13 cellular contexts compared by ENCODE assay signal in the genomic region with DNA sequence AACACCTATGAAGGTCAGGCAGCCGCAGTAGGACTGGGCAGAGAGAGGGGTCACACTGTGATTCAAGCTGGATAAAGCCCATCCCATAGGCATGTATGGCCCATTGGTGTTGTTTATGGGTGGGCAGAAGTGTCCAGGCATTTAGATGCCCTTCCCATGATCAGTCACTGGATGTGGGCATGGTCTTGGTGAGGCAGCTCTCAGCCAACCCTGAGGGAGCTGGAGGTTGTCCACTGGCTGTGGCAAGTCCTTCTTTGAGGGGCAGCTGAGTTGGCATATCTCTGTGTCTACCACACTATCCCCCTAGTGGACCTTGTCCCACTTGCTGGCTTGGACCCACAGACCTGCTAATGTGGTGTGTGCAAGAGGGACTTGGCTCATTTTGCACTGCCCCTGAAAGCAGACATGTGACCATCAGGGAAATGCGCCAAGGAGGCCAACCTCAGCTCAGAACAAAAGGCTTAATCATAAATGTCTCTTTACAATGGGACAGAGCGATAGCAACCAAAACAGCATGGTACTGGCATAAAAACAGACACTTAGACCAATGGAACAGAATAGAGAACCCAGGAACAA.
A peak's percentile ranks its signal among the peaks of the same experiment; 100 is the strongest.
DNase-seq lines count a peak whose midpoint lies in the region; ATAC-seq and TF ChIP-seq lines count a peak whose summit lies in the region.
"Had no signal": no experiment of that assay in that cellular context is flagged by ENCODE, and none has a peak within 500 bp of the region (broad histone marks: within the 10 kb centered on the region; RNA-seq: fewer than 3 reads in every experiment).

No MANE protein-coding gene starts in this region.

- H3K4me3 Mint-ChIP-seq in stimulated activated effector memory CD8-positive, alpha-beta T cell treated with anti-CD3 and anti-CD28 coated beads, Interleukin-12 subunit alpha, Interleukin-12 subunit beta, amount 100 ng/mL, for 72 hours = no peak overlapping the region
- H3K4me3 Mint-ChIP-seq in activated CD8-positive, alpha-beta T cell treated with anti-CD3 and anti-CD28 coated beads for 36 hours = no peak overlapping the region
- H3K4me3 Mint-ChIP-seq: stimulated activated naive CD8-positive, alpha-beta T cell treated with anti-CD3 and anti-CD28 coated beads, Interleukin-15, Interleukin-2, amounts not matched to agents 100 ng/mL and 50 ng/mL, for 24 hours had no signal

- peaks cover 3% of the 10 kb centered on the region for H3K9me3 Mint-ChIP-seq in stimulated activated effector memory CD8-positive, alpha-beta T cell treated with anti-CD3 and anti-CD28 coated beads, Interleukin-12 subunit alpha, Interleukin-12 subunit beta, amount 100 ng/mL, for 72 hours
- peaks cover 5% of the 10 kb centered on the region for H3K9me3 Mint-ChIP-seq in activated CD8-positive, alpha-beta T cell treated with anti-CD3 and anti-CD28 coated beads for 36 hours

- POLR2A ChIA-PET in activated CD8-positive, alpha-beta T cell treated with anti-CD3 and anti-CD28 coated beads for 36 hours (lab: Charles Lee) = no interaction called here

- no peak for TF ChIP-seq CTCF in activated CD8-positive, alpha-beta T cell treated with anti-CD3 and anti-CD28 coated beads for 36 hours (IDR thresholded peaks at IDR 0.05)

- DNase-seq in M059J (ENCODE audit: low read depth) = peak; percentile 16
- DNase-seq in caudate nucleus (lab: John Stamatoyannopoulos, UW) = peak in 17 of 61 donors; percentile 6 to 54 (median 22)
- peak in 26 of 51 donors; percentile 4 to 69 (median 20) for DNase-seq in hypothalamus (lab: John Stamatoyannopoulos, UW)
- DNase-seq in stimulated activated effector memory CD8-positive, alpha-beta T cell treated with anti-CD3 and anti-CD28 coated beads, Interleukin-12 subunit alpha, Interleukin-12 subunit beta, amount 100 ng/mL, for 72 hours (ENCODE audit: low spot score in 2 of 2) = no peak
- no peak for DNase-seq in activated CD8-positive, alpha-beta T cell treated with anti-CD3 and anti-CD28 coated beads for 36 hours
- DNase-seq: NCI-H2171 had no signal

- peak overlapping the region; percentile 68 for H3K27ac ChIP-seq in caudate nucleus (ENCODE audit: low read depth, low read length)
- H3K27ac ChIP-seq: BLaER1 treated with 17β-estradiol and CSF1 and Interleukin-3, amounts not matched to agents 10 nM and 100 nM; GM23248; neutrophil had no signal

- H3K36me3 Mint-ChIP-seq in stimulated activated effector memory CD8-positive, alpha-beta T cell treated with anti-CD3 and anti-CD28 coated beads, Interleukin-12 subunit alpha, Interleukin-12 subunit beta, amount 100 ng/mL, for 72 hours = no peaks in the 10 kb centered on the region
- no peaks in the 10 kb centered on the region for H3K36me3 Mint-ChIP-seq in activated CD8-positive, alpha-beta T cell treated with anti-CD3 and anti-CD28 coated beads for 36 hours (ENCODE audit: low read depth)

- intact Hi-C loops in activated CD8-positive, alpha-beta T cell treated with anti-CD3 and anti-CD28 coated beads for 36 hours (cut with micrococcal nuclease) = no loop called here

- CTCF ChIA-PET in activated CD8-positive, alpha-beta T cell treated with anti-CD3 and anti-CD28 coated beads for 36 hours (lab: Charles Lee) = no interaction called here

- H3K4me1 Mint-ChIP-seq in stimulated activated effector memory CD8-positive, alpha-beta T cell treated with anti-CD3 and anti-CD28 coated beads, Interleukin-12 subunit alpha, Interleukin-12 subunit beta, amount 100 ng/mL, for 72 hours = no peaks in the 10 kb centered on the region
- no peaks in the 10 kb centered on the region for H3K4me1 Mint-ChIP-seq in activated CD8-positive, alpha-beta T cell treated with anti-CD3 and anti-CD28 coated beads for 36 hours (ENCODE audit: low read depth)

- peak; percentile 16 for ATAC-seq in stimulated activated effector memory CD8-positive, alpha-beta T cell treated with anti-CD3 and anti-CD28 coated beads, Interleukin-12 subunit alpha, Interleukin-12 subunit beta, amount 100 ng/mL, for 72 hours
- ATAC-seq in activated CD8-positive, alpha-beta T cell treated with anti-CD3 and anti-CD28 coated beads for 36 hours = no peak
- no peak for ATAC-seq in HG03039 (IDR thresholded peaks at IDR 0.05; ENCODE audit: unreplicated experiment)
- ATAC-seq in HG03521 (IDR thresholded peaks at IDR 0.05; ENCODE audit: unreplicated experiment) = no peak
- ATAC-seq in HG03460 (IDR thresholded peaks at IDR 0.05; ENCODE audit: unreplicated experiment) = no peak

- no peak overlapping the region for H3K27ac Mint-ChIP-seq in stimulated activated effector memory CD8-positive, alpha-beta T cell treated with anti-CD3 and anti-CD28 coated beads, Interleukin-12 subunit alpha, Interleukin-12 subunit beta, amount 100 ng/mL, for 72 hours
- H3K27ac Mint-ChIP-seq in activated CD8-positive, alpha-beta T cell treated with anti-CD3 and anti-CD28 coated beads for 36 hours = no peak overlapping the region
- H3K27ac Mint-ChIP-seq: stimulated activated naive CD8-positive, alpha-beta T cell treated with anti-CD3 and anti-CD28 coated beads, Interleukin-15, Interleukin-2, amounts not matched to agents 100 ng/mL and 50 ng/mL, for 24 hours had no signal

- H3K27me3 Mint-ChIP-seq in activated CD8-positive, alpha-beta T cell treated with anti-CD3 and anti-CD28 coated beads for 36 hours = no peaks in the 10 kb centered on the region
- H3K27me3 Mint-ChIP-seq: stimulated activated naive CD8-positive, alpha-beta T cell treated with anti-CD3 and anti-CD28 coated beads, Interleukin-15, Interleukin-2, amounts not matched to agents 100 ng/mL and 50 ng/mL, for 24 hours had no signal

Comparison
In these comparisons a context has a peak if more than half of its experiments do, and no peak if none do; other contexts are left out.
1. DNase-seq: peak in M059J (single experiment) and hypothalamus (26 of 51); none in stimulated activated effector memory CD8-positive, alpha-beta T cell treated with anti-CD3 and anti-CD28 coated beads, Interleukin-12 subunit alpha, Interleukin-12 subunit beta, amount 100 ng/mL, for 72 hours (0 of 2) and activated CD8-positive, alpha-beta T cell treated with anti-CD3 and anti-CD28 coated beads for 36 hours (single experiment).